21 cellular contexts compared by ENCODE assay signal in the genomic region with DNA sequence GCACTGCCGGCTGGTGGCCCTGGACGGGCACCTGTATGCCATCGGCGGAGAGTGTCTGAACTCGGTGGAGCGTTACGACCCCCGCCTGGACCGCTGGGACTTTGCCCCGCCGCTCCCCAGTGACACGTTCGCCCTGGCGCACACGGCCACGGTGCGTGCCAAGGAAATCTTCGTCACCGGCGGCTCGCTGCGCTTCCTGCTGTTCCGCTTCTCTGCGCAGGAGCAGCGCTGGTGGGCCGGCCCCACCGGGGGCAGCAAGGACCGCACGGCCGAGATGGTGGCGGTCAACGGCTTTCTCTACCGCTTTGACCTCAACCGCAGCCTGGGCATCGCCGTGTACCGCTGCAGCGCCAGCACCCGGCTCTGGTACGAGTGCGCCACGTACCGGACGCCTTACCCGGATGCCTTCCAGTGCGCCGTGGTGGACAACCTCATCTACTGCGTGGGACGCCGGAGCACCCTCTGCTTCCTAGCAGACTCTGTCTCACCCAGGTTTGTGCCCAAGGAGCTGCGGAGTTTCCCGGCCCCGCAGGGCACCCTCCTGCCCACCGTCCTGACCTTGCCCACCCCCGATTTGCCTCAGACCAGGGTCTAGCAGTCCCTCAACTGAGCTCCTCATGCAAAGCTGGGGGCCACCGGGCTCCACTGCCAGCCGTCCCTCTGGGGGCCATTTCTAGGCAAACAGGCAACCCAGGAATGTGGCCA. TPM values are rescaled to one million over a fixed set of nuclear protein-coding genes. Genes with fewer than 3 reads are reported as not detected.
A peak's percentile ranks its signal among the peaks of the same experiment; 100 is the strongest.
DNase-seq lines count a peak whose midpoint lies in the region; ATAC-seq and TF ChIP-seq lines count a peak whose summit lies in the region.
"Had no signal": no experiment of that assay in that cellular context is flagged by ENCODE, and none has a peak within 500 bp of the region (broad histone marks: within the 10 kb centered on the region; RNA-seq: fewer than 3 reads in every experiment).

No MANE protein-coding gene starts in this region.

- H3K27ac Mint-ChIP-seq in H9 (no peak overlapping the region), endodermal cell (no peak overlapping the region)
- H3K27ac Mint-ChIP-seq: T-cell had no signal

- peaks cover 45 to 76% (median 69%) of the 10 kb centered on the region in 10 experiments for H3K4me1 ChIP-seq in BLaER1 treated with 17β-estradiol and CSF1 and Interleukin-3, amounts not matched to agents 10 nM and 100 nM
- H3K4me1 ChIP-seq in H9 (ENCODE audit: insufficient read depth, low read length) (peaks cover 12% of the 10 kb centered on the region; the same call in 1 of the 2 replicates), endodermal cell (ENCODE audit: control insufficient read depth, insufficient read depth, low read length) (peaks cover 19% of the 10 kb centered on the region), neuronal stem cell (ENCODE audit: control insufficient read depth in 2 of 2, insufficient read depth in 1 of 2, low read depth in 1 of 2, low read length in 2 of 2) (peaks cover 2 to 13% of the 10 kb centered on the region in 2 donors)

- no peak overlapping the region for H2BK5ac ChIP-seq in H9 (ENCODE audit: insufficient read length, low read length)
- no peak overlapping the region for H2BK5ac ChIP-seq in neuronal stem cell (ENCODE audit: low read length)

- H3K9me3 Mint-ChIP-seq in H9 (peaks cover 0 to 10% of the 10 kb centered on the region in 2 experiments; a peak in 3 of 5 replicates), endodermal cell (no peaks in the 10 kb centered on the region)
- H3K9me3 Mint-ChIP-seq: T-cell had no signal

- H2BK20ac ChIP-seq in H9 (ENCODE audit: low read depth, low read length, poor library complexity, severe bottlenecking) = no peak overlapping the region

- whole genome bisulfite sequencing in H9 (ENCODE audit: extremely low coverage, insufficient read length, low lambda C conversion rate) = no CpG with 5 or more reads among the region's 57 CpGs
- WGBS in endodermal cell (ENCODE audit: insufficient coverage in 1 of 2, insufficient read length in 1 of 2), 2 experiments = 94 to 96% methylated on average over 36 to 57 of the region's 57 CpGs
- WGBS in neuronal stem cell (ENCODE audit: extremely low coverage in 2 of 2, insufficient read length in 2 of 2, insufficient replicate concordance in 1 of 2), 2 donors = no CpG with 5 or more reads among the region's 57 CpGs

- H3K36me3 Mint-ChIP-seq in H9 (ENCODE audit: insufficient read depth in 1 of 3, low read depth in 3 of 3) = peaks cover 23 to 27% (median 25%) of the 10 kb centered on the region in 3 experiments
- peaks cover 5% of the 10 kb centered on the region for H3K36me3 Mint-ChIP-seq in endodermal cell (ENCODE audit: low read depth)
- H3K36me3 Mint-ChIP-seq: T-cell had no signal

- no peaks in the 10 kb centered on the region for H3K23me2 ChIP-seq in H9 (ENCODE audit: insufficient read length, low read depth, low read length, poor library complexity, severe bottlenecking)

- H3K14ac ChIP-seq in H9 (ENCODE audit: insufficient read depth, low read length) (no peak overlapping the region; the same call in 1 of the 2 replicates), neuronal stem cell (ENCODE audit: low read length) (no peak overlapping the region)

- peak overlapping the region; percentile 46 to 72 (median 58) for H3K4me3 ChIP-seq in BLaER1 treated with 17β-estradiol and CSF1 and Interleukin-3, amounts not matched to agents 10 nM and 100 nM
- H3K4me3 ChIP-seq in endodermal cell (ENCODE audit: low read length) = no peak overlapping the region
- H3K4me3 ChIP-seq in neuronal stem cell (ENCODE audit: low read length in 2 of 2) = no peak overlapping the region
- H3K4me3 ChIP-seq in foreskin fibroblast (ENCODE audit: low read depth in 1 of 2, low read length in 2 of 2) = no peak overlapping the region
- H3K4me3 ChIP-seq: GM23248 had no signal

- H4K91ac ChIP-seq in H9 (ENCODE audit: insufficient read length, low read depth, low read length) (peak overlapping the region; percentile 13), neuronal stem cell (ENCODE audit: low read depth, low read length, poor library complexity) (no peak overlapping the region)

- TF ChIP-seq CTCF in H9 (conservative IDR thresholded peaks at IDR 0.05) (no peak), endodermal cell (conservative IDR thresholded peaks at IDR 0.05) (no peak), foreskin fibroblast (IDR thresholded peaks at IDR 0.05; ENCODE audit: low read depth, low read length) (no peak)

- peaks cover 0 to 30% (median 0%) of the 10 kb centered on the region in 11 experiments; a peak in 5 of 22 replicates for H3K27me3 ChIP-seq in BLaER1 treated with 17β-estradiol and CSF1 and Interleukin-3, amounts not matched to agents 10 nM and 100 nM
- no peaks in the 10 kb centered on the region; the same call in 1 of the 2 replicates for H3K27me3 ChIP-seq in H9 (ENCODE audit: insufficient read depth, low read length)
- no peaks in the 10 kb centered on the region for H3K27me3 ChIP-seq in endodermal cell (ENCODE audit: control insufficient read depth, insufficient read depth, low read length, poor library complexity, severe bottlenecking)
- H3K27me3 ChIP-seq in neuronal stem cell (ENCODE audit: control insufficient read depth in 3 of 3, insufficient read depth in 3 of 3, low read depth in 1 of 3, low read length in 3 of 3) = no peaks in the 10 kb centered on the region

- peak overlapping the region in 9 of 11 experiments; percentile 39 to 96 (median 78); a peak in 18 of 22 replicates for H3K27ac ChIP-seq in BLaER1 treated with 17β-estradiol and CSF1 and Interleukin-3, amounts not matched to agents 10 nM and 100 nM
- H3K27ac ChIP-seq in H9 (ENCODE audit: insufficient read length, low read depth, low read length) = no peak overlapping the region
- no peak overlapping the region for H3K27ac ChIP-seq in endodermal cell (ENCODE audit: low read depth, low read length)
- no peak overlapping the region for H3K27ac ChIP-seq in neuronal stem cell (replicated peaks; ENCODE audit: low read length)
- H3K27ac ChIP-seq: C4-2B, GM23248 had no signal

- no peak for TF ChIP-seq POLR2A in GM18505 (IDR thresholded peaks at IDR 0.05; ENCODE audit: borderline replicate concordance, extremely low read depth, insufficient read depth, insufficient read length)

- no peak overlapping the region for H4K8ac ChIP-seq in H9 (replicated peaks; ENCODE audit: insufficient read length, low read depth, low read length)
- no peak overlapping the region for H4K8ac ChIP-seq in neuronal stem cell (ENCODE audit: low read depth, low read length)

- H3K27me3 Mint-ChIP-seq in H9 (ENCODE audit: low read depth) = no peaks in the 10 kb centered on the region
- H3K27me3 Mint-ChIP-seq in endodermal cell (ENCODE audit: insufficient read depth) = no peaks in the 10 kb centered on the region

- DNase-seq in H9 = no peak
- peak; percentile 42 for DNase-seq in endodermal cell
- DNase-seq in neuronal stem cell (ENCODE audit: low spot score) = no peak
- DNase-seq in glomerular visceral epithelial cell (ENCODE audit: extremely low spot score) = no peak
- DNase-seq in foreskin fibroblast = no peak
- DNase-seq: GDM1, GM23248, KBM-7, NCI-H1105 treated with DMSO at 0.1 percent for 48 hours, NCI-H1694, NCI-H2227 treated with DMSO at 0.1 percent for 48 hours, NCI-H510A treated with DMSO at 0.1 percent for 48 hours, T-cell had no signal

- peak overlapping the region in 10 of 11 experiments; percentile 11 to 87 (median 66); a peak in 18 of 22 replicates for H3K9ac ChIP-seq in BLaER1 treated with 17β-estradiol and CSF1 and Interleukin-3, amounts not matched to agents 10 nM and 100 nM
- H3K9ac ChIP-seq in H9 (ENCODE audit: extremely low read depth, insufficient read length, low read length) (no peak overlapping the region), endodermal cell (ENCODE audit: extremely low read depth, low read length, poor library complexity, severe bottlenecking) (no peak overlapping the region), neuronal stem cell (ENCODE audit: low read depth, low read length, poor library complexity) (no peak overlapping the region)
- H3K9ac ChIP-seq: GM23248 had no signal

- H2AFZ ChIP-seq in H9 (ENCODE audit: low read length) = no peak overlapping the region
- H2AFZ ChIP-seq in neuronal stem cell (ENCODE audit: low read length) = no peak overlapping the region
- H2AFZ ChIP-seq: GM23248 had no signal

- H3K79me2 ChIP-seq in H9 (ENCODE audit: insufficient read depth, low read length) = no peaks in the 10 kb centered on the region; the same call in 1 of the 2 replicates

- peaks cover 0 to 13% (median 0%) of the 10 kb centered on the region in 11 experiments; a peak in 4 of 22 replicates for H4K20me1 ChIP-seq in BLaER1 treated with 17β-estradiol and CSF1 and Interleukin-3, amounts not matched to agents 10 nM and 100 nM
- no peaks in the 10 kb centered on the region for H4K20me1 ChIP-seq in H9 (ENCODE audit: control insufficient read depth, insufficient read depth, insufficient read length)

- no peak overlapping the region for H3T11ph ChIP-seq in H9 (ENCODE audit: low read length)

- peak overlapping the region; percentile 88 to 100 (median 98) for H3K4me2 ChIP-seq in BLaER1 treated with 17β-estradiol and CSF1 and Interleukin-3, amounts not matched to agents 10 nM and 100 nM
- no peak overlapping the region for H3K4me2 ChIP-seq in H9 (ENCODE audit: insufficient read depth, insufficient read length, low read length)
- no peak overlapping the region for H3K4me2 ChIP-seq in neuronal stem cell (ENCODE audit: insufficient read depth, low read length, poor library complexity, severe bottlenecking)

- H2BK120ac ChIP-seq in H9 (ENCODE audit: low read depth, low read length, poor library complexity, severe bottlenecking) (no peak overlapping the region), neuronal stem cell (ENCODE audit: low read depth, low read length) (peak overlapping the region; percentile 27)

- peaks cover 40 to 49% of the 10 kb centered on the region in 2 experiments for H3K4me1 Mint-ChIP-seq in H9
- H3K4me1 Mint-ChIP-seq in endodermal cell = peaks cover 34% of the 10 kb centered on the region

- H2BK15ac ChIP-seq in H9 (ENCODE audit: low read depth, low read length) (no peak overlapping the region), neuronal stem cell (ENCODE audit: low read length) (peak overlapping the region; percentile 77)

- H3K4ac ChIP-seq in H9 (ENCODE audit: low read depth, low read length) (no peak overlapping the region), neuronal stem cell (ENCODE audit: low read length) (no peak overlapping the region)

- ATAC-seq in GM18505 (IDR thresholded peaks at IDR 0.05; ENCODE audit: unreplicated experiment) = no peak
- ATAC-seq: HepG2, Panc1, Right ventricle myocardium inferior, T-cell had no signal

- H2AK5ac ChIP-seq in H9 (ENCODE audit: insufficient read length, low read length) = no peak overlapping the region
- peak overlapping the region; percentile 57 for H2AK5ac ChIP-seq in neuronal stem cell (ENCODE audit: low read depth, low read length)

- no peak overlapping the region for H3K56ac ChIP-seq in H9 (ENCODE audit: insufficient read length, low read depth, low read length)

- H3K9me3 ChIP-seq in BLaER1 treated with 17β-estradiol and CSF1 and Interleukin-3, amounts not matched to agents 10 nM and 100 nM (replicated peaks in 1 of 11) = no peaks in the 10 kb centered on the region
- H3K9me3 ChIP-seq in H9 (ENCODE audit: control insufficient read depth, low read depth, low read length) (no peaks in the 10 kb centered on the region), endodermal cell (ENCODE audit: control insufficient read depth, low read length) (no peaks in the 10 kb centered on the region), neuronal stem cell (replicated peaks in 1 of 2; ENCODE audit: control insufficient read depth in 2 of 2, insufficient read depth in 1 of 2, low read depth in 1 of 2, low read length in 2 of 2) (no peaks in the 10 kb centered on the region)

- H3K23ac ChIP-seq in H9 (ENCODE audit: insufficient read length, low read depth, low read length) (no peak overlapping the region), neuronal stem cell (ENCODE audit: low read depth, low read length, poor library complexity) (peak overlapping the region; percentile 46)

- no peak overlapping the region for H4K5ac ChIP-seq in H9 (ENCODE audit: insufficient read length, low read depth, low read length)

- H3K18ac ChIP-seq in H9 (ENCODE audit: insufficient read length, low read depth, low read length) = peak overlapping the region; percentile 36
- H3K18ac ChIP-seq in neuronal stem cell (ENCODE audit: low read length) = peak overlapping the region; percentile 58

- no peaks in the 10 kb centered on the region for H3K36me3 ChIP-seq in BLaER1 treated with 17β-estradiol and CSF1 and Interleukin-3, amounts not matched to agents 10 nM and 100 nM
- no peaks in the 10 kb centered on the region for H3K36me3 ChIP-seq in endodermal cell (ENCODE audit: control insufficient read depth, insufficient read depth, low read length)
- H3K36me3 ChIP-seq in neuronal stem cell (replicated peaks in 1 of 2; ENCODE audit: control insufficient read depth in 2 of 2, insufficient read depth in 2 of 2, low read length in 2 of 2) = no peaks in the 10 kb centered on the region

- no peak overlapping the region for H3K4me3 Mint-ChIP-seq in H9
- H3K4me3 Mint-ChIP-seq in endodermal cell = no peak overlapping the region
- H3K4me3 Mint-ChIP-seq: T-cell had no signal

- no peaks in the 10 kb centered on the region for H3K79me1 ChIP-seq in H9 (ENCODE audit: insufficient read depth, low read depth, low read length, poor library complexity, severe bottlenecking)
- H3K79me1 ChIP-seq in neuronal stem cell (ENCODE audit: low read depth, low read length) = no peaks in the 10 kb centered on the region

- H2BK12ac ChIP-seq in H9 (ENCODE audit: insufficient read length, low read depth, low read length) (no peak overlapping the region), neuronal stem cell (ENCODE audit: low read length) (peak overlapping the region; percentile 7)

RNA-seq across cellular contexts. Expression of a gene that starts 2.1 kb away (rescaled TPM):
- 11.4 and 11.6 TPM in 2 replicates for total RNA-seq in H9 (2021)
- total RNA-seq in endodermal cell = 1 to 10 TPM; 4.4 to 7.2 TPM
- 1.1 TPM for polyA plus RNA-seq in endodermal cell (2013, experiment 1 of 2)
- 1.3 TPM for polyA plus RNA-seq in endodermal cell (2013, experiment 2 of 2)
- polyA plus RNA-seq in neuronal stem cell (2013, experiment 1 of 2) = 0.18 TPM
- polyA plus RNA-seq in neuronal stem cell (2013, experiment 2 of 2) = 0.21 TPM
- total RNA-seq: A673, GM23248, Right ventricle myocardium inferior, SK-MEL-5, T-cell had no signal
- polyA plus RNA-seq: GM23248 had no signal

Comparison
In these comparisons a context has a peak if more than half of its experiments do, and no peak if none do; other contexts are left out.
1. H3K27ac ChIP-seq: peak in BLaER1 treated with 17β-estradiol and CSF1 and Interleukin-3, amounts not matched to agents 10 nM and 100 nM (9 of 11); none in H9 (single experiment), endodermal cell (single experiment) and neuronal stem cell (single experiment).
2. H3K4me2 ChIP-seq: peak in BLaER1 treated with 17β-estradiol and CSF1 and Interleukin-3, amounts not matched to agents 10 nM and 100 nM (11 of 11); none in H9 (single experiment) and neuronal stem cell (single experiment).
3. H3K4me3 ChIP-seq: peak in BLaER1 treated with 17β-estradiol and CSF1 and Interleukin-3, amounts not matched to agents 10 nM and 100 nM (10 of 10); none in endodermal cell (single experiment), neuronal stem cell (0 of 2) and foreskin fibroblast (0 of 2).
4. H3K9ac ChIP-seq: peak in BLaER1 treated with 17β-estradiol and CSF1 and Interleukin-3, amounts not matched to agents 10 nM and 100 nM (10 of 11); none in H9 (single experiment), endodermal cell (single experiment) and neuronal stem cell (single experiment).